ENCODE assay signal across 8 cellular contexts in genomic region chr14:71320734-71321555, GRCh38. TPM values are rescaled to one million over a fixed set of nuclear protein-coding genes. Genes with fewer than 3 reads are reported as not detected.
A peak's percentile ranks its signal among the peaks of the same experiment; 100 is the strongest.
DNase-seq lines count a peak whose midpoint lies in the region; ATAC-seq and TF ChIP-seq lines count a peak whose summit lies in the region.

No MANE protein-coding gene starts in this region.

- no peaks in the 10 kb centered on the region for H3K9me3 ChIP-seq in cardiac muscle cell (ENCODE audit: low read depth)
- H3K9me3 ChIP-seq in parathyroid adenoma (ENCODE audit: control insufficient read depth, low read length) = no peaks in the 10 kb centered on the region

- DNase-seq in AG20443 (ENCODE audit: low spot score) = peak; percentile 85
- DNase-seq in SK-N-DZ (ENCODE audit: low spot score) = peak; percentile 30
- DNase-seq in activated naive CD8-positive, alpha-beta T cell treated with anti-CD3 and anti-CD28 coated beads, Interleukin-2, amount 50 U/mL, for 16 hours (ENCODE audit: low read depth, low spot score) = peak; percentile 27
- DNase-seq in cardiac muscle cell (ENCODE audit: low read depth in 1 of 2, low spot score in 1 of 2) = peak; percentile 77 to 86
- peak; percentile 76 for DNase-seq in type B pancreatic cell (ENCODE audit: extremely low spot score, unreplicated experiment)

- ATAC-seq in GM19023 (IDR thresholded peaks at IDR 0.05; ENCODE audit: unreplicated experiment) (peak; percentile 29), HG03196 (IDR thresholded peaks at IDR 0.05; ENCODE audit: unreplicated experiment) (peak; percentile 21)

- peak overlapping the region; percentile 96 for H2AFZ ChIP-seq in parathyroid adenoma

- H3K36me3 Mint-ChIP-seq in type B pancreatic cell = no peaks in the 10 kb centered on the region

- H3K27me3 Mint-ChIP-seq in type B pancreatic cell = no peaks in the 10 kb centered on the region

- peaks cover 2% of the 10 kb centered on the region for H3K79me2 ChIP-seq in parathyroid adenoma

- H3K9ac ChIP-seq in parathyroid adenoma = peak overlapping the region; percentile 61

- H3K4me1 ChIP-seq in cardiac muscle cell (ENCODE audit: low read depth) = peaks cover 27% of the 10 kb centered on the region
- H3K4me1 ChIP-seq in parathyroid adenoma = peaks cover 14% of the 10 kb centered on the region

- peak overlapping the region; percentile 94 for H3K4me2 ChIP-seq in parathyroid adenoma (ENCODE audit: low read length)

- peak; percentile 7 for TF ChIP-seq CTCF in cardiac muscle cell (IDR thresholded peaks at IDR 0.05; ENCODE audit: low read depth, low read length)
- TF ChIP-seq CTCF in parathyroid adenoma (IDR thresholded peaks at IDR 0.05) = no peak
- TF ChIP-seq CTCF in type B pancreatic cell (conservative IDR thresholded peaks at IDR 0.05) = peak; percentile 29

- peak overlapping the region; percentile 95 for H3K4me3 Mint-ChIP-seq in type B pancreatic cell

- H3K27ac Mint-ChIP-seq in type B pancreatic cell = peak overlapping the region; percentile 92

- peaks cover 35% of the 10 kb centered on the region for H3K4me1 Mint-ChIP-seq in type B pancreatic cell (ENCODE audit: unreplicated experiment)

- no peaks in the 10 kb centered on the region for H3K9me3 Mint-ChIP-seq in type B pancreatic cell

- peak overlapping the region; percentile 90 for H3K4me3 ChIP-seq in cardiac muscle cell
- peak overlapping the region; percentile 86 for H3K4me3 ChIP-seq in parathyroid adenoma (ENCODE audit: low read depth, low read length)

- H3K27me3 ChIP-seq in cardiac muscle cell = no peaks in the 10 kb centered on the region
- no peaks in the 10 kb centered on the region for H3K27me3 ChIP-seq in parathyroid adenoma (ENCODE audit: control insufficient read depth, insufficient read depth, low read length)

- H3K36me3 ChIP-seq in cardiac muscle cell = no peaks in the 10 kb centered on the region
- H3K36me3 ChIP-seq in parathyroid adenoma (ENCODE audit: control insufficient read depth, insufficient read depth, low read length) = no peaks in the 10 kb centered on the region

- H3K27ac ChIP-seq in cardiac muscle cell = peak overlapping the region; percentile 81
- H3K27ac ChIP-seq in parathyroid adenoma = peak overlapping the region; percentile 92

RNA-seq across cellular contexts. Expression of gene SIPA1L1, which starts 0.7 kb away (rescaled TPM):
- 2.8 and 3.4 TPM in 2 replicates for polyA plus RNA-seq in SK-N-DZ (2014; cell fraction: cytosol; rRNA removed)
- 7.8 and 8.4 TPM in 2 replicates for polyA plus RNA-seq in SK-N-DZ (2014; cell fraction: nucleus; rRNA removed)
- 10.7 and 20.0 TPM in 2 replicates for total RNA-seq in cardiac muscle cell
- polyA plus RNA-seq in cardiac muscle cell = 20.5 and 23.7 TPM in 2 replicates
- total RNA-seq in type B pancreatic cell (ENCODE audit: low replicate concordance) = 44.2 and 46.2 TPM in 2 replicates

Comparison
In these comparisons a context has a peak if more than half of its experiments do, and no peak if none do; other contexts are left out.
1. Peak in every context shown above with its lines: DNase-seq, ATAC-seq, H3K4me3 ChIP-seq and H3K27ac ChIP-seq.
2. DNase-seq: peak in every context shown above with its lines; median percentile 85 in AG20443; 82 in cardiac muscle cell; 76 in type B pancreatic cell; 30 in SK-N-DZ; 27 in activated naive CD8-positive, alpha-beta T cell treated with anti-CD3 and anti-CD28 coated beads, Interleukin-2, amount 50 U/mL, for 16 hours.